ENCODE assay signal across 1 cellular context in the genomic region with DNA sequence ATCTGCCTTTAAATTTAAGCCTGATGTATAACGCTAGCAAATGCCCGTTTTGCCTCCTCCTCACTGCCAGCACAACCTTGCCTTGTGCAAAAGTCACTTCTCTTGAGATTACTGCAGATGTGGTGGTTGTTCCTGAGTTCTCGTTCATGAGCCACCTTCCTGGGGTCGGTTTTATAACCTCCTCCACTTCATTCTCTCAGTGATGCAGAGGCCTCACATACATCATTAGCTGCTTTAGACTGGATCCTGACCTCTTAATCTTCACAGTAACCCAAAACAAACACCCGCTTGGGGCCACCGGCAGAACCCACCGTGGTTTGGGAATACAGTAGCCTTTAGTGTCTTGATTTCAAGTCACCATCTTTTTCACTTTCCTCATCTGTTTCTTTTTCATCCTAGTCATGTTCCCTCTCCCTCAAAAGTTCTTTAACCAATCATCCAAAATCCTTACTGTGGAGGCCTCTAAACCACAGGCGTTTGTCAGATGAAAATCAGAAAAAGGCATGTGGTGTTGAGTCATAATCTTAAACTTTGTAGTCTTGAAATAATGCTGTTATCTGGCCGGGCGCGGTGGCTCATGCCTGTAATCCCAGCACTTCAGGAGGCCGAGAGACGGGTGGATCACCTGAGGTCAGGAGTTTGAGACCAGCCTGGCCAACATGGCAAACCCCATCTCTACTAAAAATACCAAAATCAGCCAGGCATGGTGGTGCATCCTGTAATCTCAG.
TF ChIP-seq lines count a peak whose summit lies in the region.

No MANE protein-coding gene starts in this region.

TF ChIP-seq in WTC11, 78 proteins besides CTCF, POLR2A, EP300 and RAD21 (continued from another document):
- TF ChIP-seq AFF4 (CRISPR knock-in tag; IDR thresholded peaks at IDR 0.05; ENCODE audit: borderline replicate concordance) (no peak), CREM (CRISPR knock-in tag; IDR thresholded peaks at IDR 0.05) (no peak), ZNF219 (CRISPR knock-in tag; IDR thresholded peaks at IDR 0.05; ENCODE audit: borderline replicate concordance) (no peak), CREB1 (CRISPR knock-in tag; IDR thresholded peaks at IDR 0.05) (no peak), FOXP1 (CRISPR knock-in tag; IDR thresholded peaks at IDR 0.05; ENCODE audit: borderline replicate concordance) (no peak), SMAD4 (CRISPR knock-in tag; IDR thresholded peaks at IDR 0.05) (no peak)
- TF ChIP-seq, protein P1, sequence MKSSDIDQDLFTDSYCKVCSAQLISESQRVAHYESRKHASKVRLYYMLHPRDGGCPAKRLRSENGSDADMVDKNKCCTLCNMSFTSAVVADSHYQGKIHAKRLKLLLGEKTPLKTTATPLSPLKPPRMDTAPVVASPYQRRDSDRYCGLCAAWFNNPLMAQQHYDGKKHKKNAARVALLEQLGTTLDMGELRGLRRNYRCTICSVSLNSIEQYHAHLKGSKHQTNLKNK (CRISPR knock-in tag; IDR thresholded peaks at IDR 0.05): no peak
